23 cellular contexts compared by ENCODE assay signal in the genomic region with DNA sequence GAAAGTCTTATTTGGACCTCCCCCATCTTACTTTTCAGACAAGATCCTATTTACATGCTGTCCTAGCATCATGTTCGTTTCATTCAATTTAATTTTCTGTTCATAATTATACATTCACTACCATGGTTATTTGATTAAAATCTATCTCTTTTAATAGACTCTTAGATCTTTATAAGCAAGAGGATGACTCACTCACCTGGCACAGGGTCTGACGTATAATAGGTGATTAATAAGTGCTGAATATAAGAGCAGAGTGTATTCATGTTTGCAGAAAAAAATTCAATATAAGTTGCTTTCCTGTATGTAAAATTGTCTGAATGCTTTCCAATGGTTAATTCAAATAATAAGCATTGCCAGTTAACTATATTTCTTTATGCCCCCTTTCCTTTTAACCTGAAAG.
"Had no signal": no experiment of that assay in that cellular context is flagged by ENCODE, and none has a peak within 500 bp of the region (broad histone marks: within the 10 kb centered on the region; RNA-seq: fewer than 3 reads in every experiment).

No MANE protein-coding gene starts in this region.

- H3K36me3 ChIP-seq: colonic mucosa, heart right ventricle, left lung, pancreas, stomach, suprapubic skin, tibial nerve had no signal

- ATAC-seq: heart right ventricle; left lung; pancreas; sciatic nerve; stimulated activated memory B cell treated with anti-CD40 and anti-IgM and Interleukin-4, amounts not matched to agents 10 μg/mL and 1 μg/mL and 100 μg/mL, for 72 hours had no signal

- FAIRE-seq: pancreas, small intestine had no signal

- H3K27ac Mint-ChIP-seq: activated naive CD4-positive, alpha-beta T cell treated with anti-CD3 and anti-CD28 coated beads, Interleukin-2, amount 50 U/mL, for 24 hours; brain; mesothelial cell of epicardium; nephron; stimulated activated memory B cell treated with anti-CD40 and anti-IgM and Interleukin-4, amounts not matched to agents 10 μg/mL and 1 μg/mL and 100 μg/mL, for 72 hours had no signal

- H3K4me1 Mint-ChIP-seq: brain; stimulated activated memory B cell treated with anti-CD40 and anti-IgM and Interleukin-4, amounts not matched to agents 10 μg/mL and 1 μg/mL and 100 μg/mL, for 72 hours had no signal

- H3K9me3 ChIP-seq: colonic mucosa, pancreas, suprapubic skin had no signal

- H3K4me3 Mint-ChIP-seq: activated naive CD4-positive, alpha-beta T cell treated with anti-CD3 and anti-CD28 coated beads, Interleukin-2, amount 50 U/mL, for 24 hours; brain; mesothelial cell of epicardium; nephron; stimulated activated memory B cell treated with anti-CD40 and anti-IgM and Interleukin-4, amounts not matched to agents 10 μg/mL and 1 μg/mL and 100 μg/mL, for 72 hours had no signal

- H3K4me3 ChIP-seq: colonic mucosa, dorsolateral prefrontal cortex, heart right ventricle, left lung, lung, pancreas, stomach, suprapubic skin, tibial nerve had no signal

- H3K27me3 Mint-ChIP-seq: activated naive CD4-positive, alpha-beta T cell treated with anti-CD3 and anti-CD28 coated beads, Interleukin-2, amount 50 U/mL, for 24 hours; stimulated activated memory B cell treated with anti-CD40 and anti-IgM and Interleukin-4, amounts not matched to agents 10 μg/mL and 1 μg/mL and 100 μg/mL, for 72 hours had no signal

- H3K9me3 Mint-ChIP-seq: stimulated activated memory B cell treated with anti-CD40 and anti-IgM and Interleukin-4, amounts not matched to agents 10 μg/mL and 1 μg/mL and 100 μg/mL, for 72 hours had no signal

- DNase-seq: activated CD4-positive, alpha-beta T cell treated with anti-CD3 and anti-CD28 coated beads for 1 hour; activated CD4-positive, alpha-beta T cell treated with anti-CD3 and anti-CD28 coated beads, Interleukin-2, amount 50 U/mL, for 1 hour; activated gamma-delta T cell treated with Interleukin-2 at 50 U/mL for 16 hours; activated T-cell treated with anti-CD3 and anti-CD28 coated beads, Interleukin-2, amount 50 U/mL, for 1 hour; anterior cingulate cortex; colonic mucosa; dorsolateral prefrontal cortex; heart right ventricle; left lung; pancreas; small intestine; stimulated activated CD4-positive, alpha-beta T cell treated with anti-CD3 and anti-CD28 coated beads, Interleukin-2, amount 100 ng/mL, for 24 hours; stomach; T-helper 9 cell had no signal

- H3K4me1 ChIP-seq: colonic mucosa, heart right ventricle, left lung, pancreas, stomach, suprapubic skin, tibial nerve had no signal

- H3K27ac ChIP-seq: colonic mucosa, dorsolateral prefrontal cortex, heart right ventricle, left lung, pancreas, stomach, suprapubic skin, tibial nerve had no signal

- H3K36me3 Mint-ChIP-seq: activated naive CD4-positive, alpha-beta T cell treated with anti-CD3 and anti-CD28 coated beads, Interleukin-2, amount 50 U/mL, for 24 hours; brain; stimulated activated memory B cell treated with anti-CD40 and anti-IgM and Interleukin-4, amounts not matched to agents 10 μg/mL and 1 μg/mL and 100 μg/mL, for 72 hours had no signal

- H3K27me3 ChIP-seq: colonic mucosa, dorsolateral prefrontal cortex, heart right ventricle, left lung, pancreas, stomach, suprapubic skin, tibial nerve had no signal
